In genomic region chr1:232949636-232950196, GRCh38 we compare ENCODE assay signal across 7 cellular contexts. TPM values are rescaled to one million over a fixed set of nuclear protein-coding genes. Genes with fewer than 3 reads are reported as not detected.
DNase-seq lines count a peak whose midpoint lies in the region; ATAC-seq lines count a peak whose summit lies in the region.

No MANE protein-coding gene starts in this region.

- H3K27ac Mint-ChIP-seq in activated T-helper 1 cell treated with anti-CD3 and anti-CD28 coated beads, Interleukin-12 subunit alpha, Interleukin-12 subunit beta, Interleukin-2, Interleukin-4 antibody, amounts not matched to agents 30 ng/mL and 10 ng/mL and 1 ng/mL, durations not matched to agents 14 hours and 24 hours and 36 hours = peak overlapping the region; percentile 93

- H3K27ac ChIP-seq in HUES48 (ENCODE audit: low read depth, low read length) = peak overlapping the region; percentile 95
- peak overlapping the region; percentile 61 for H3K27ac ChIP-seq in stomach smooth muscle (ENCODE audit: low read length)

- peaks cover 44% of the 10 kb centered on the region for H3K4me1 Mint-ChIP-seq in activated T-helper 1 cell treated with anti-CD3 and anti-CD28 coated beads, Interleukin-12 subunit alpha, Interleukin-12 subunit beta, Interleukin-2, Interleukin-4 antibody, amounts not matched to agents 30 ng/mL and 10 ng/mL and 1 ng/mL, durations not matched to agents 14 hours and 24 hours and 36 hours (ENCODE audit: low read depth)

- peaks cover 28% of the 10 kb centered on the region for H3K4me1 ChIP-seq in HUES48 (ENCODE audit: control insufficient read depth, insufficient read depth, low read length)
- peaks cover 3% of the 10 kb centered on the region for H3K4me1 ChIP-seq in stomach smooth muscle (ENCODE audit: control insufficient read depth, insufficient read depth, low read length)

- H3K27me3 Mint-ChIP-seq in activated T-helper 1 cell treated with anti-CD3 and anti-CD28 coated beads, Interleukin-12 subunit alpha, Interleukin-12 subunit beta, Interleukin-2, Interleukin-4 antibody, amounts not matched to agents 30 ng/mL and 10 ng/mL and 1 ng/mL, durations not matched to agents 14 hours and 24 hours and 36 hours (ENCODE audit: insufficient read depth) = no peaks in the 10 kb centered on the region

- H3K9ac ChIP-seq in HUES48 (ENCODE audit: low read depth, low read length) (peak overlapping the region; percentile 90), stomach smooth muscle (ENCODE audit: low read length in 2 of 2) (peak overlapping the region; percentile 87 to 88)

- DNase-seq in activated T-helper 1 cell treated with anti-CD3 and anti-CD28 coated beads, Interleukin-12 subunit alpha, Interleukin-12 subunit beta, Interleukin-2, Interleukin-4 antibody, amounts not matched to agents 30 ng/mL and 10 ng/mL and 1 ng/mL, durations not matched to agents 14 hours and 24 hours and 36 hours (ENCODE audit: low spot score) = no peak
- DNase-seq in NCI-H526 treated with DMSO at 0.1 percent for 48 hours (lab: John Stamatoyannopoulos, UW) = no peak

- H3K4me3 ChIP-seq in HUES48 (ENCODE audit: low read depth, low read length) (peak overlapping the region; percentile 89), iPS-18c (ENCODE audit: insufficient read depth, low read depth, low read length) (peak overlapping the region; percentile 86; the same call in 1 of the 2 replicates), stomach smooth muscle (ENCODE audit: low read length in 2 of 2) (peak overlapping the region; percentile 78 to 92)

- intact Hi-C loops in activated T-helper 1 cell treated with anti-CD3 and anti-CD28 coated beads, Interleukin-12 subunit alpha, Interleukin-12 subunit beta, Interleukin-2, Interleukin-4 antibody, amounts not matched to agents 30 ng/mL and 10 ng/mL and 1 ng/mL, durations not matched to agents 14 hours and 24 hours and 36 hours (cut with micrococcal nuclease) = loop anchor here (1.0 to 10.0 kb wide), 9 partner anchors 73 to 1423 kb away; partner anchors contain the start of genes COA6 and MAP10

- H3K9me3 ChIP-seq in HUES48 (ENCODE audit: control insufficient read depth, insufficient read depth, low read length) = no peaks in the 10 kb centered on the region
- H3K9me3 ChIP-seq in iPS-18c (ENCODE audit: control insufficient read depth, insufficient read depth, low read length) = no peaks in the 10 kb centered on the region
- no peaks in the 10 kb centered on the region for H3K9me3 ChIP-seq in stomach smooth muscle (ENCODE audit: control insufficient read depth in 2 of 2, low read length in 2 of 2)

- ATAC-seq in GM19467 (IDR thresholded peaks at IDR 0.05; ENCODE audit: unreplicated experiment) (no peak), HG03469 (IDR thresholded peaks at IDR 0.05; ENCODE audit: unreplicated experiment) (no peak)

- no peaks in the 10 kb centered on the region for H3K27me3 ChIP-seq in HUES48 (ENCODE audit: control insufficient read depth, insufficient read depth, low read length)
- H3K27me3 ChIP-seq in stomach smooth muscle (ENCODE audit: control insufficient read depth in 1 of 2, insufficient read depth in 2 of 2, low read length in 2 of 2) = no peaks in the 10 kb centered on the region

- peaks cover 4% of the 10 kb centered on the region for H3K36me3 Mint-ChIP-seq in activated T-helper 1 cell treated with anti-CD3 and anti-CD28 coated beads, Interleukin-12 subunit alpha, Interleukin-12 subunit beta, Interleukin-2, Interleukin-4 antibody, amounts not matched to agents 30 ng/mL and 10 ng/mL and 1 ng/mL, durations not matched to agents 14 hours and 24 hours and 36 hours (ENCODE audit: low read depth)

- H3K4me3 Mint-ChIP-seq in activated T-helper 1 cell treated with anti-CD3 and anti-CD28 coated beads, Interleukin-12 subunit alpha, Interleukin-12 subunit beta, Interleukin-2, Interleukin-4 antibody, amounts not matched to agents 30 ng/mL and 10 ng/mL and 1 ng/mL, durations not matched to agents 14 hours and 24 hours and 36 hours = peak overlapping the region; percentile 95

- H3K36me3 ChIP-seq in HUES48 (ENCODE audit: control insufficient read depth, insufficient read depth, low read length) (no peaks in the 10 kb centered on the region), stomach smooth muscle (ENCODE audit: control insufficient read depth in 2 of 2, insufficient read depth in 2 of 2, low read length in 2 of 2) (no peaks in the 10 kb centered on the region)

- H3K9me3 Mint-ChIP-seq in activated T-helper 1 cell treated with anti-CD3 and anti-CD28 coated beads, Interleukin-12 subunit alpha, Interleukin-12 subunit beta, Interleukin-2, Interleukin-4 antibody, amounts not matched to agents 30 ng/mL and 10 ng/mL and 1 ng/mL, durations not matched to agents 14 hours and 24 hours and 36 hours = no peaks in the 10 kb centered on the region

RNA-seq across cellular contexts. Expression of gene NTPCR, which starts 0.7 kb away (rescaled TPM):
- 24.5 and 26.8 TPM in 2 replicates for total RNA-seq in activated T-helper 1 cell treated with anti-CD3 and anti-CD28 coated beads, Interleukin-12 subunit alpha, Interleukin-12 subunit beta, Interleukin-2, Interleukin-4 antibody, amounts not matched to agents 30 ng/mL and 10 ng/mL and 1 ng/mL, durations not matched to agents 14 hours and 24 hours and 36 hours
